In genomic region chr4:120920666-120921065, GRCh38 we compare ENCODE assay signal across 1 cellular context.
TF ChIP-seq lines count a peak whose summit lies in the region.

No MANE protein-coding gene starts in this region.

TF ChIP-seq in A549, 52 proteins besides CTCF, POLR2A, EP300 and RAD21 (continued from another document):
- TF ChIP-seq, protein P1, sequence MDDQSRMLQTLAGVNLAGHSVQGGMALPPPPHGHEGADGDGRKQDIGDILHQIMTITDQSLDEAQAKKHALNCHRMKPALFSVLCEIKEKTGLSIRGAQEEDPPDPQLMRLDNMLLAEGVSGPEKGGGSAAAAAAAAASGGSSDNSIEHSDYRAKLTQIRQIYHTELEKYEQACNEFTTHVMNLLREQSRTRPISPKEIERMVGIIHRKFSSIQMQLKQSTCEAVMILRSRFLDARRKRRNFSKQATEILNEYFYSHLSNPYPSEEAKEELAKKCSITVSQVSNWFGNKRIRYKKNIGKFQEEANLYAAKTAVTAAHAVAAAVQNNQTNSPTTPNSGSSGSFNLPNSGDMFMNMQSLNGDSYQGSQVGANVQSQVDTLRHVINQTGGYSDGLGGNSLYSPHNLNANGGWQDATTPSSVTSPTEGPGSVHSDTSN (IDR thresholded peaks at IDR 0.05) = no peak
- TF ChIP-seq KDM1A (IDR thresholded peaks at IDR 0.05; ENCODE audit: low read depth) (no peak), NPAS2 (CRISPR knock-in tag; IDR thresholded peaks at IDR 0.05; ENCODE audit: borderline replicate concordance) (no peak), MAFK (IDR thresholded peaks at IDR 0.05; ENCODE audit: partially characterized antibody) (no peak), ZFP36 (IDR thresholded peaks at IDR 0.05; ENCODE audit: borderline replicate concordance, partially characterized antibody) (no peak), CBX2 (IDR thresholded peaks at IDR 0.05; ENCODE audit: borderline replicate concordance, low read depth) (no peak)
